In genomic region chr2:58512878-58513277, GRCh38 we compare ENCODE assay signal across 3 cellular contexts.
TF ChIP-seq lines count a peak whose summit lies in the region.

No MANE protein-coding gene starts in this region.

TF ChIP-seq in GM23338, 12 proteins besides CTCF, POLR2A, EP300 and RAD21 (continues in another document):
- TF ChIP-seq EZH2 (IDR thresholded peaks at IDR 0.05; ENCODE audit: low read depth, unreplicated experiment) (no peak), ZNF114 (CRISPR knock-in tag; IDR thresholded peaks at IDR 0.05) (no peak), NANOG (IDR thresholded peaks at IDR 0.05; ENCODE audit: borderline replicate concordance) (no peak), EZH2phosphoT487 (IDR thresholded peaks at IDR 0.05; ENCODE audit: unreplicated experiment) (no peak), POLR2AphosphoS5 (IDR thresholded peaks at IDR 0.05; ENCODE audit: low read depth) (no peak), ZNF462 (CRISPR knock-in tag; IDR thresholded peaks at IDR 0.05) (no peak), JUNB (IDR thresholded peaks at IDR 0.05; ENCODE audit: unreplicated experiment) (no peak)

TF ChIP-seq in WTC11, 78 proteins besides CTCF, POLR2A, EP300 and RAD21 (continues in another document):
- no peak for TF ChIP-seq CDX4 (CRISPR knock-in tag; IDR thresholded peaks at IDR 0.05; ENCODE audit: borderline replicate concordance)
- TF ChIP-seq NR2C2 (CRISPR knock-in tag; IDR thresholded peaks at IDR 0.05) = no peak
- TF ChIP-seq GRHL2 (CRISPR knock-in tag; IDR thresholded peaks at IDR 0.05; ENCODE audit: insufficient replicate concordance, severe bottlenecking) = no peak
- no peak for TF ChIP-seq ATF1 (CRISPR knock-in tag; IDR thresholded peaks at IDR 0.05)
- no peak for TF ChIP-seq GABPB1 (CRISPR knock-in tag; IDR thresholded peaks at IDR 0.05)
- no peak for TF ChIP-seq ZNF532 (CRISPR knock-in tag; IDR thresholded peaks at IDR 0.05; ENCODE audit: borderline replicate concordance)
- no peak for TF ChIP-seq SMAD4 (CRISPR knock-in tag; IDR thresholded peaks at IDR 0.05)
- TF ChIP-seq ZNF281 (CRISPR knock-in tag; IDR thresholded peaks at IDR 0.05) = no peak
- no peak for TF ChIP-seq ZNF121 (CRISPR knock-in tag; IDR thresholded peaks at IDR 0.05)
- no peak for TF ChIP-seq GTF2I (CRISPR knock-in tag; conservative IDR thresholded peaks at IDR 0.05)
- no peak for TF ChIP-seq STAT6 (CRISPR knock-in tag; conservative IDR thresholded peaks at IDR 0.05; ENCODE audit: low read depth)

TF ChIP-seq in HepG2, 621 proteins besides CTCF, POLR2A, EP300 and RAD21 (continued from another document):
- no peak for TF ChIP-seq MAF1 (CRISPR knock-in tag; IDR thresholded peaks at IDR 0.05; ENCODE audit: borderline replicate concordance)
- no peak for TF ChIP-seq TARDBP (CRISPR knock-in tag; IDR thresholded peaks at IDR 0.05)
- no peak for TF ChIP-seq MBD4 (IDR thresholded peaks at IDR 0.05; ENCODE audit: borderline replicate concordance, low read length)
- no peak for TF ChIP-seq RFXANK (CRISPR knock-in tag; IDR thresholded peaks at IDR 0.05)
- TF ChIP-seq ZNF747 (CRISPR knock-in tag; IDR thresholded peaks at IDR 0.05; ENCODE audit: borderline replicate concordance) = no peak
- no peak for TF ChIP-seq TFAP4 (IDR thresholded peaks at IDR 0.05; ENCODE audit: borderline replicate concordance, low read depth)
- no peak for TF ChIP-seq TEF (CRISPR knock-in tag; IDR thresholded peaks at IDR 0.05)
- no peak for TF ChIP-seq E2F1 (CRISPR knock-in tag; IDR thresholded peaks at IDR 0.05)
- no peak for TF ChIP-seq CERS6 (CRISPR knock-in tag; IDR thresholded peaks at IDR 0.05)
- TF ChIP-seq BCL3 (CRISPR knock-in tag; IDR thresholded peaks at IDR 0.05) = no peak
- TF ChIP-seq CAMTA2 (CRISPR knock-in tag; IDR thresholded peaks at IDR 0.05; ENCODE audit: borderline replicate concordance) = no peak
- no peak for TF ChIP-seq TAF15 (IDR thresholded peaks at IDR 0.05; ENCODE audit: low read depth, low read length, poor library complexity, severe bottlenecking)
- no peak for TF ChIP-seq ZNF275 (CRISPR knock-in tag; IDR thresholded peaks at IDR 0.05; ENCODE audit: borderline replicate concordance)
- TF ChIP-seq REXO4 (CRISPR knock-in tag; IDR thresholded peaks at IDR 0.05; ENCODE audit: borderline replicate concordance) = no peak
- TF ChIP-seq ZNF709 (CRISPR knock-in tag; IDR thresholded peaks at IDR 0.05) = no peak
